ENCODE assay signal across 1 cellular context in genomic region chr1:160767417-160768294, GRCh38.
TF ChIP-seq lines count a peak whose summit lies in the region.

No MANE protein-coding gene starts in this region.

TF ChIP-seq in GM12878, 131 proteins besides CTCF, POLR2A, EP300 and RAD21 (continued from another document):
- no peak for TF ChIP-seq FOXM1 (IDR thresholded peaks at IDR 0.05; ENCODE audit: low read depth, low read length)
- no peak for TF ChIP-seq CEBPB (IDR thresholded peaks at IDR 0.05; ENCODE audit: borderline replicate concordance in 1 of 2, low read depth in 2 of 2, low read length in 2 of 2)
- no peak for TF ChIP-seq SREBF1 (IDR thresholded peaks at IDR 0.05; ENCODE audit: low read length)
- TF ChIP-seq KLF5 (IDR thresholded peaks at IDR 0.05; ENCODE audit: partially characterized antibody) = no peak
- no peak for TF ChIP-seq TCF12 (IDR thresholded peaks at IDR 0.05; ENCODE audit: low read depth, low read length)
- no peak for TF ChIP-seq MTA3 (IDR thresholded peaks at IDR 0.05; ENCODE audit: borderline replicate concordance, low read length)
- TF ChIP-seq IKZF1 (conservative IDR thresholded peaks at IDR 0.05) = peak; percentile 64; the same call in 1 of the 2 replicates
- 0 out of 2 replicates have a peak, but pooled peaks have one; percentile 56 for TF ChIP-seq LARP7 (IDR thresholded peaks at IDR 0.05)
- no peak for TF ChIP-seq PAX5 (IDR thresholded peaks at IDR 0.05; ENCODE audit: borderline replicate concordance, low read depth, low read length)
- TF ChIP-seq PML (IDR thresholded peaks at IDR 0.05; ENCODE audit: low read length) = 0 out of 2 replicates have a peak, but pooled peaks have one; percentile 23
- TF ChIP-seq YBX1 (IDR thresholded peaks at IDR 0.05) = no peak
- no peak for TF ChIP-seq HCFC1 (IDR thresholded peaks at IDR 0.05; ENCODE audit: low read length)
- TF ChIP-seq REST (IDR thresholded peaks at IDR 0.05; ENCODE audit: low read depth, low read length) = no peak
- TF ChIP-seq EED (IDR thresholded peaks at IDR 0.05; ENCODE audit: low read depth) = peak; percentile 56
- TF ChIP-seq ZNF24 (IDR thresholded peaks at IDR 0.05) = peak; percentile 92
- TF ChIP-seq BHLHE40 (IDR thresholded peaks at IDR 0.05; ENCODE audit: borderline replicate concordance in 1 of 2, low read depth in 2 of 2, low read length in 1 of 2) = peak in 1 of 2 experiments; percentile 16; a peak in 1 of 4 replicates
- TF ChIP-seq ZNF217 (IDR thresholded peaks at IDR 0.05) = no peak
- no peak for TF ChIP-seq ZBED1 (IDR thresholded peaks at IDR 0.05; ENCODE audit: borderline replicate concordance)
- TF ChIP-seq IRF3 (IDR thresholded peaks at IDR 0.05) = no peak
- no peak for TF ChIP-seq CBX3 (IDR thresholded peaks at IDR 0.05; ENCODE audit: borderline replicate concordance, low read depth)
- TF ChIP-seq TAF1 (IDR thresholded peaks at IDR 0.05; ENCODE audit: borderline replicate concordance, low read depth, low read length) = 0 out of 2 replicates have a peak, but pooled peaks have one; percentile 30
- TF ChIP-seq, protein P1, sequence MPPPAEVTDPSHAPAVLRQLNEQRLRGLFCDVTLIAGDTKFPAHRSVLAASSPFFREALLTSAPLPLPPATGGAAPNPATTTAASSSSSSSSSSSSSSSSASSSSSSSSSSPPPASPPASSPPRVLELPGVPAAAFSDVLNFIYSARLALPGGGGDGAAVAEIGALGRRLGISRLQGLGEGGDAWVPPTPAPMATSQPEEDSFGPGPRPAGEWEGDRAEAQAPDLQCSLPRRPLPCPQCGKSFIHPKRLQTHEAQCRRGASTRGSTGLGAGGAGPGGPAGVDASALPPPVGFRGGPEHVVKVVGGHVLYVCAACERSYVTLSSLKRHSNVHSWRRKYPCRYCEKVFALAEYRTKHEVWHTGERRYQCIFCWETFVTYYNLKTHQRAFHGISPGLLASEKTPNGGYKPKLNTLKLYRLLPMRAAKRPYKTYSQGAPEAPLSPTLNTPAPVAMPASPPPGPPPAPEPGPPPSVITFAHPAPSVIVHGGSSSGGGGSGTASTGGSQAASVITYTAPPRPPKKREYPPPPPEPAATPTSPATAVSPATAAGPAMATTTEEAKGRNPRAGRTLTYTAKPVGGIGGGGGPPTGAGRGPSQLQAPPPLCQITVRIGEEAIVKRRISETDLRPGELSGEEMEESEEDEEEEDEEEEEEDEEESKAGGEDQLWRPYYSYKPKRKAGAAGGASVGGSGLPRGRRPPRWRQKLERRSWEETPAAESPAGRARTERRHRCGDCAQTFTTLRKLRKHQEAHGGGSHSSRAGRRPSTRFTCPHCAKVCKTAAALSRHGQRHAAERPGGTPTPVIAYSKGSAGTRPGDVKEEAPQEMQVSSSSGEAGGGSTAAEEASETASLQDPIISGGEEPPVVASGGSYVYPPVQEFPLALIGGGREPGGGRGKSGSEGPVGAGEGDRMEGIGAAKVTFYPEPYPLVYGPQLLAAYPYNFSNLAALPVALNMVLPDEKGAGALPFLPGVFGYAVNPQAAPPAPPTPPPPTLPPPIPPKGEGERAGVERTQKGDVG (CRISPR knock-in tag; IDR thresholded peaks at IDR 0.05) = no peak
- no peak for TF ChIP-seq ZNF384 (IDR thresholded peaks at IDR 0.05; ENCODE audit: borderline replicate concordance, low read depth, low read length)
- TF ChIP-seq IRF4 (IDR thresholded peaks at IDR 0.05; ENCODE audit: low read depth, low read length) = no peak
- no peak for TF ChIP-seq CBFB (IDR thresholded peaks at IDR 0.05; ENCODE audit: low read depth)
- TF ChIP-seq NFIC (IDR thresholded peaks at IDR 0.05; ENCODE audit: low read depth, low read length) = no peak
- TF ChIP-seq NBN (IDR thresholded peaks at IDR 0.05) = 0 out of 2 replicates have a peak, but pooled peaks have one; percentile 1
- TF ChIP-seq, protein P2, sequence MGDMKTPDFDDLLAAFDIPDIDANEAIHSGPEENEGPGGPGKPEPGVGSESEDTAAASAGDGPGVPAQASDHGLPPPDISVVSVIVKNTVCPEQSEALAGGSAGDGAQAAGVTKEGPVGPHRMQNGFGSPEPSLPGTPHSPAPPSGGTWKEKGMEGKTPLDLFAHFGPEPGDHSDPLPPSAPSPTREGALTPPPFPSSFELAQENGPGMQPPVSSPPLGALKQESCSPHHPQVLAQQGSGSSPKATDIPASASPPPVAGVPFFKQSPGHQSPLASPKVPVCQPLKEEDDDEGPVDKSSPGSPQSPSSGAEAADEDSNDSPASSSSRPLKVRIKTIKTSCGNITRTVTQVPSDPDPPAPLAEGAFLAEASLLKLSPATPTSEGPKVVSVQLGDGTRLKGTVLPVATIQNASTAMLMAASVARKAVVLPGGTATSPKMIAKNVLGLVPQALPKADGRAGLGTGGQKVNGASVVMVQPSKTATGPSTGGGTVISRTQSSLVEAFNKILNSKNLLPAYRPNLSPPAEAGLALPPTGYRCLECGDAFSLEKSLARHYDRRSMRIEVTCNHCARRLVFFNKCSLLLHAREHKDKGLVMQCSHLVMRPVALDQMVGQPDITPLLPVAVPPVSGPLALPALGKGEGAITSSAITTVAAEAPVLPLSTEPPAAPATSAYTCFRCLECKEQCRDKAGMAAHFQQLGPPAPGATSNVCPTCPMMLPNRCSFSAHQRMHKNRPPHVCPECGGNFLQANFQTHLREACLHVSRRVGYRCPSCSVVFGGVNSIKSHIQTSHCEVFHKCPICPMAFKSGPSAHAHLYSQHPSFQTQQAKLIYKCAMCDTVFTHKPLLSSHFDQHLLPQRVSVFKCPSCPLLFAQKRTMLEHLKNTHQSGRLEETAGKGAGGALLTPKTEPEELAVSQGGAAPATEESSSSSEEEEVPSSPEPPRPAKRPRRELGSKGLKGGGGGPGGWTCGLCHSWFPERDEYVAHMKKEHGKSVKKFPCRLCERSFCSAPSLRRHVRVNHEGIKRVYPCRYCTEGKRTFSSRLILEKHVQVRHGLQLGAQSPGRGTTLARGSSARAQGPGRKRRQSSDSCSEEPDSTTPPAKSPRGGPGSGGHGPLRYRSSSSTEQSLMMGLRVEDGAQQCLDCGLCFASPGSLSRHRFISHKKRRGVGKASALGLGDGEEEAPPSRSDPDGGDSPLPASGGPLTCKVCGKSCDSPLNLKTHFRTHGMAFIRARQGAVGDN (IDR thresholded peaks at IDR 0.05) = peak; percentile 45; the same call in 1 of the 2 replicates
- TF ChIP-seq BRCA1 (IDR thresholded peaks at IDR 0.05; ENCODE audit: low read depth, low read length) = no peak
- TF ChIP-seq, protein P3, sequence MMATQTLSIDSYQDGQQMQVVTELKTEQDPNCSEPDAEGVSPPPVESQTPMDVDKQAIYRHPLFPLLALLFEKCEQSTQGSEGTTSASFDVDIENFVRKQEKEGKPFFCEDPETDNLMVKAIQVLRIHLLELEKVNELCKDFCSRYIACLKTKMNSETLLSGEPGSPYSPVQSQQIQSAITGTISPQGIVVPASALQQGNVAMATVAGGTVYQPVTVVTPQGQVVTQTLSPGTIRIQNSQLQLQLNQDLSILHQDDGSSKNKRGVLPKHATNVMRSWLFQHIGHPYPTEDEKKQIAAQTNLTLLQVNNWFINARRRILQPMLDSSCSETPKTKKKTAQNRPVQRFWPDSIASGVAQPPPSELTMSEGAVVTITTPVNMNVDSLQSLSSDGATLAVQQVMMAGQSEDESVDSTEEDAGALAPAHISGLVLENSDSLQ (IDR thresholded peaks at IDR 0.05) = peak; percentile 52
- TF ChIP-seq BACH1 (IDR thresholded peaks at IDR 0.05; ENCODE audit: borderline replicate concordance) = peak; percentile 67; the same call in 1 of the 2 replicates
- TF ChIP-seq ZZZ3 (IDR thresholded peaks at IDR 0.05; ENCODE audit: control insufficient read depth, insufficient read length, low read depth) = no peak
